ENCODE assay signal across 8 cellular contexts in the genomic region with DNA sequence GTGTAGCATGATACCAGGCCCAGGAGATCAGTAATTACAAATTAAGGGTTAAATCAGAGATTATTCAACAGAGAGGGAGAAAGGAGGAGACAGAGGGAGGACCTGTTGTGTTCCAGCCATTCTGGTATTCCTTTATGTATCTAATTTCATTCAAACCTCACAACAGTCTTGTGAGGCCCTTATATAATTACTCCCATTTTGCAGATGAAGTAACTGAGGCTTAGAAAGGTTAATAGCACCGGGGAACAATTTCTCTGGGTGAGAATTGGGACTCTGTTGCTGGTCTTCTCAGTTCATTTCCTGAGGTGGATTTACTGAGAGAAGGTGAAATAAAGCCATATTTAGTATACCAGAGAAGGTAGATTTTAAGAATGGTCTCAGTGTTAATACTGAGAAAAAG.
"Had no signal": no experiment of that assay in that cellular context is flagged by ENCODE, and none has a peak within 500 bp of the region (broad histone marks: within the 10 kb centered on the region; RNA-seq: fewer than 3 reads in every experiment).

No MANE protein-coding gene starts in this region.

- ATAC-seq: HCT116 had no signal

- H3K27ac Mint-ChIP-seq: HFFc6 had no signal

- H3K9me3 Mint-ChIP-seq: IgD-negative memory B cell had no signal

- H3K27ac ChIP-seq: GM23248, HL-60 had no signal

- H3K4me3 ChIP-seq: GM23248, HAP-1 had no signal

- H3K27me3 Mint-ChIP-seq: IgD-negative memory B cell had no signal

- H3K9me3 ChIP-seq: HAP-1 had no signal

- H3K36me3 ChIP-seq: HAP-1 had no signal

- H3K4me1 ChIP-seq: HAP-1 had no signal

- H3K9ac ChIP-seq: GM23248 had no signal

- H3K4me3 Mint-ChIP-seq: HFFc6, IgD-negative memory B cell had no signal

- DNase-seq: GM23248, GOT3, H7, HFFc6 had no signal

- H2AFZ ChIP-seq: GM23248 had no signal
